22 cellular contexts compared by ENCODE assay signal in the genomic region with DNA sequence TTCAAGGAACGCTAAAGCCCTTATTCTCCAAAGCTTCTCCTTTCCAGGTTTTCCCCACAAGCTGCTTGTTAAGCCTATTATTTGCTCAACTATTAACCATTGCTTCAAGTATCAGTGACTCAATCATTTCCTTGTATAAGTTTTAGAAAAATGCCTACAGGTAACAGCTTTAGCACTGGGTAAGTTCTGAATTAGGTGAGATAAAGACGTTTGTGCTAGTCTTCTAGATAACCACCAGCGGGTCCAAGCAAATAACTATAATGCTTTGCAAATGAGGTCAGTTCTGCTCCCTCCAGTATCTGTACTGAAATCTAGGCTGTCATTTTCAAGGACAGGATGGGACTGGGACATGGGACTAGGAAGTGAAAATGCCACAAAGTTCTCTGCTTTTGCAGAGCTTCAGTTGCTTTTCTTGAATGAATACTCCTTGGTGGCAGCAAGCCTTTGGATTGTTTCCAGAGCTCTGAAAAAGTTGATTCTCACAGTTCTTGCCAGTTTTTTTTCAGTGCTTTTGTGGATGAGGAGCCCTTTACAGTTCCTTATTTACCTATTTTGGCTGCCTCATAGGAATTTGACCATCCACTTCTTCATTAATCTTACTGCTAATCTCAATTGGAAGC.
"Had no signal": no experiment of that assay in that cellular context is flagged by ENCODE, and none has a peak within 500 bp of the region (broad histone marks: within the 10 kb centered on the region; RNA-seq: fewer than 3 reads in every experiment).

No MANE protein-coding gene starts in this region.

- H3K4me1 Mint-ChIP-seq: activated naive CD4-positive, alpha-beta T cell treated with anti-CD3 and anti-CD28 coated beads, Interleukin-2, amount 10 ng/mL, durations not matched to agents 7 days and 5 days; activated naive CD8-positive, alpha-beta T cell treated with anti-CD3 and anti-CD28 coated beads, Interleukin-2, amount 50 U/mL, for 24 hours; natural killer cell; stimulated activated naive CD8-positive, alpha-beta T cell treated with anti-CD3 and anti-CD28 coated beads, Interleukin-15, amount 100 ng/mL, for 72 hours had no signal

- H3K36me3 ChIP-seq: ascending aorta, cardiac muscle cell, left ventricle myocardium inferior, ovary, right lobe of liver had no signal

- H3K36me3 Mint-ChIP-seq: activated naive CD4-positive, alpha-beta T cell treated with anti-CD3 and anti-CD28 coated beads, Interleukin-2, amount 10 ng/mL, durations not matched to agents 7 days and 5 days had no signal

- DNase-seq: activated CD4-positive, alpha-beta T cell treated with anti-CD3 and anti-CD28 coated beads, Interleukin-2, amount 50 U/mL, for 1 hour; activated CD8-positive, alpha-beta memory T cell treated with anti-CD3 and anti-CD28 coated beads, Interleukin-2, amount 50 U/mL, for 4 hours; activated effector memory CD4-positive, alpha-beta T cell treated with Interleukin-2 at 50 U/mL for 16 hours; activated naive CD4-positive, alpha-beta T cell treated with anti-CD3 and anti-CD28 coated beads, Interleukin-2, amount 10 ng/mL, durations not matched to agents 7 days and 5 days; activated naive CD8-positive, alpha-beta T cell treated with anti-CD3 and anti-CD28 coated beads, Interleukin-2, amount 50 U/mL, for 24 hours; activated T-cell treated with anti-CD3 and anti-CD28 coated beads, Interleukin-2, amount 50 U/mL, for 4 hours; dermis blood vessel endothelial cell; effector memory CD8-positive, alpha-beta T cell; foreskin fibroblast; kidney; left ventricle myocardium inferior; mesenchymal stem cell; natural killer cell; ovary; right lobe of liver; small intestine; stimulated activated CD4-positive, alpha-beta T cell treated with anti-CD3 and anti-CD28 coated beads, Interleukin-15, amount 100 ng/mL, for 24 hours; stimulated activated CD4-positive, alpha-beta T cell treated with anti-CD3 and anti-CD28 coated beads, Interleukin-4, amount 100 ng/mL, for 1 hour; stimulated activated naive CD8-positive, alpha-beta T cell treated with anti-CD3 and anti-CD28 coated beads, Interleukin-15, amount 100 ng/mL, for 72 hours; T1000 had no signal

- H3K9me3 ChIP-seq: ascending aorta, ovary, right lobe of liver had no signal

- H3K4me1 ChIP-seq: ascending aorta, right lobe of liver had no signal

- H3K27me3 ChIP-seq: ascending aorta, cardiac muscle cell, ovary, right lobe of liver had no signal

- H3K27ac Mint-ChIP-seq: activated naive CD4-positive, alpha-beta T cell treated with anti-CD3 and anti-CD28 coated beads, Interleukin-2, amount 10 ng/mL, durations not matched to agents 7 days and 5 days; activated naive CD8-positive, alpha-beta T cell treated with anti-CD3 and anti-CD28 coated beads, Interleukin-2, amount 50 U/mL, for 24 hours; effector memory CD8-positive, alpha-beta T cell; natural killer cell had no signal

- H3K4me3 Mint-ChIP-seq: activated naive CD4-positive, alpha-beta T cell treated with anti-CD3 and anti-CD28 coated beads, Interleukin-2, amount 10 ng/mL, durations not matched to agents 7 days and 5 days; activated naive CD8-positive, alpha-beta T cell treated with anti-CD3 and anti-CD28 coated beads, Interleukin-2, amount 50 U/mL, for 24 hours; activated T-cell treated with anti-CD3 and anti-CD28 coated beads, Interleukin-2, amount 50 U/mL, for 4 hours; effector memory CD8-positive, alpha-beta T cell; natural killer cell; stimulated activated naive CD8-positive, alpha-beta T cell treated with anti-CD3 and anti-CD28 coated beads, Interleukin-15, amount 100 ng/mL, for 72 hours had no signal

- H3K27me3 Mint-ChIP-seq: activated naive CD4-positive, alpha-beta T cell treated with anti-CD3 and anti-CD28 coated beads, Interleukin-2, amount 10 ng/mL, durations not matched to agents 7 days and 5 days; activated naive CD8-positive, alpha-beta T cell treated with anti-CD3 and anti-CD28 coated beads, Interleukin-2, amount 50 U/mL, for 24 hours; stimulated activated naive CD8-positive, alpha-beta T cell treated with anti-CD3 and anti-CD28 coated beads, Interleukin-15, amount 100 ng/mL, for 72 hours had no signal

- H3K4me3 ChIP-seq: ascending aorta, cardiac muscle cell, left ventricle myocardium inferior, ovary, right lobe of liver had no signal
